ENCODE assay signal across 23 cellular contexts in genomic region chr11:121265586-121265985, GRCh38. TPM values are rescaled to one million over a fixed set of nuclear protein-coding genes. Genes with fewer than 3 reads are reported as not detected.
DNase-seq lines count a peak whose midpoint lies in the region; ATAC-seq and TF ChIP-seq lines count a peak whose summit lies in the region.
"Had no signal": no experiment of that assay in that cellular context is flagged by ENCODE, and none has a peak within 500 bp of the region (broad histone marks: within the 10 kb centered on the region; RNA-seq: fewer than 3 reads in every experiment).

No MANE protein-coding gene starts in this region.

- H3K4me1 Mint-ChIP-seq in WTC11 = peaks cover 15% of the 10 kb centered on the region

- RAD21 ChIA-PET in HCT116 (lab: Charles Lee; ENCODE audit: low non-redundant PET in 1 of 2, low total read pairs in 2 of 2, uncharacterized antibody in 2 of 2, unreplicated experiment in 2 of 2) = no interaction called here

- H3K4me2 ChIP-seq in HCT116 (ENCODE audit: low read length) = no peak overlapping the region

- H3K27me3 ChIP-seq in HCT116 (ENCODE audit: insufficient read depth, low read length) = peaks cover 27% of the 10 kb centered on the region; the same call in 1 of the 2 replicates
- H3K27me3 ChIP-seq: Peyer's patch had no signal

- H3K9me3 Mint-ChIP-seq in WTC11 = peaks cover 43% of the 10 kb centered on the region

- H3K4me1 ChIP-seq in HCT116 (ENCODE audit: control insufficient read depth in 1 of 2, insufficient read depth in 2 of 2, low read length in 2 of 2) = no peaks in the 10 kb centered on the region
- H3K4me1 ChIP-seq: Peyer's patch had no signal

- no peak overlapping the region for H2AFZ ChIP-seq in HCT116 (ENCODE audit: low read depth, low read length, poor library complexity, severe bottlenecking)

- no peak overlapping the region for H3K9ac ChIP-seq in HCT116 (ENCODE audit: low read length)

- no peaks in the 10 kb centered on the region for H3K36me3 ChIP-seq in HCT116 (ENCODE audit: control insufficient read depth in 1 of 2, insufficient read depth in 2 of 2, low read length in 2 of 2)
- H3K36me3 ChIP-seq: Peyer's patch had no signal

- no peak overlapping the region for H3K4me3 Mint-ChIP-seq in WTC11
- H3K4me3 Mint-ChIP-seq: CD8-positive, alpha-beta T cell; HFFc6; T-helper 17 cell had no signal

- H3K4me3 ChIP-seq in HCT116 (replicated peaks in 1 of 2; ENCODE audit: low read depth in 1 of 2, low read length in 2 of 2) = no peak overlapping the region
- H3K4me3 ChIP-seq: Peyer's patch, SK-N-MC had no signal

- no peaks in the 10 kb centered on the region for H4K20me1 ChIP-seq in HCT116 (ENCODE audit: insufficient read depth)

- H3K27ac Mint-ChIP-seq in WTC11 = no peak overlapping the region
- H3K27ac Mint-ChIP-seq: CD8-positive, alpha-beta T cell; HFFc6; T-helper 17 cell had no signal

- no peak for TF ChIP-seq RAD21 in HCT116 (IDR thresholded peaks at IDR 0.05; ENCODE audit: low read depth)

- intact Hi-C loops in HCT116 (cut with micrococcal nuclease) = no loop called here

- POLR2A ChIA-PET in HCT116 (lab: Charles Lee) = no interaction called here
- POLR2A ChIA-PET in WTC11 (lab: Charles Lee) = no interaction called here

- no peak for TF ChIP-seq POLR2A in HCT116 (IDR thresholded peaks at IDR 0.05; ENCODE audit: borderline replicate concordance, extremely low read depth, insufficient read depth, insufficient read length)

- ATAC-seq in HCT116 (peak; percentile 78; the same call in 1 of the 2 replicates), WTC11 (peak; percentile 80)
- ATAC-seq: CD8-positive, alpha-beta T cell; T-helper 17 cell had no signal

- BruUV-seq in HCT116 (replicated peaks; lab: Mats Ljungman, UMichigan) = no TSS peak

- no peaks in the 10 kb centered on the region for H3K79me2 ChIP-seq in HCT116 (ENCODE audit: insufficient read depth, low read length)

- no peaks in the 10 kb centered on the region for H3K9me2 ChIP-seq in HCT116 (ENCODE audit: insufficient read depth)

- CTCF ChIA-PET in HCT116 (lab: Charles Lee) = no interaction called here
- CTCF ChIA-PET in WTC11 (lab: Charles Lee) = interaction anchor here (1.4 kb wide), 1 partner anchor 10 kb away, joined by 3 read pairs; no protein-coding TSS in a partner anchor

- TF ChIP-seq CTCF in 22Rv1 (IDR thresholded peaks at IDR 0.05) = peak; percentile 46
- peak in 2 of 3 experiments; percentile 1 to 28; a peak in 2 of 6 replicates for TF ChIP-seq CTCF in HCT116 (IDR thresholded peaks at IDR 0.05 in 2 of 3, conservative IDR thresholded peaks at IDR 0.05 in 1 of 3; ENCODE audit: borderline replicate concordance in 1 of 3, insufficient read depth in 1 of 3, low read depth in 2 of 3, low read length in 2 of 3)
- TF ChIP-seq CTCF in WTC11 (IDR thresholded peaks at IDR 0.05) = no peak

- H3K36me3 Mint-ChIP-seq in WTC11 = peaks cover 23% of the 10 kb centered on the region
- H3K36me3 Mint-ChIP-seq: CD8-positive, alpha-beta T cell had no signal

- H3K9me3 ChIP-seq in HCT116 (ENCODE audit: control insufficient read depth in 1 of 2, insufficient read depth in 1 of 2, low read depth in 1 of 2, low read length in 2 of 2) = no peaks in the 10 kb centered on the region
- H3K9me3 ChIP-seq: Caco-2, Peyer's patch had no signal

- DNase-seq in HCT116 (ENCODE audit: low read depth, low spot score) (no peak), NCI-H69 (lab: John Stamatoyannopoulos, UW) (peak; percentile 15), WTC11 (ENCODE audit: low spot score) (no peak), OCI-M2 (lab: John Stamatoyannopoulos, UW; ENCODE audit: unreplicated experiment) (no peak), NCI-H524 (lab: John Stamatoyannopoulos, UW) (no peak)
- DNase-seq in stimulated activated CD4-positive, alpha-beta T cell treated with anti-CD3 and anti-CD28 coated beads, Interleukin-4, amount 100 ng/mL, for 24 hours = no peak
- DNase-seq: Caco-2; CD8-positive, alpha-beta T cell; H7; HFFc6; KBM-7; NCI-H2029; NCI-H2227 treated with DMSO at 0.1 percent for 48 hours; NCI-H510A treated with DMSO at 0.1 percent for 48 hours; NCI-H774; Peyer's patch; SHP77 treated with DMSO at 0.1 percent for 48 hours; T-helper 17 cell; T1000 had no signal

- H3K27ac ChIP-seq in 22Rv1 (no peak overlapping the region), HCT116 (ENCODE audit: low read depth, low read length) (no peak overlapping the region)
- H3K27ac ChIP-seq: C4-2B, HL-60, Peyer's patch, SK-N-MC had no signal

- peaks cover 10% of the 10 kb centered on the region for H3K27me3 Mint-ChIP-seq in WTC11 (ENCODE audit: low read depth)

TF ChIP-seq in HCT116, 20 proteins besides CTCF, POLR2A, EP300 and RAD21:
- TF ChIP-seq CEBPB (IDR thresholded peaks at IDR 0.05; ENCODE audit: low read depth) = no peak
- TF ChIP-seq JUND (IDR thresholded peaks at IDR 0.05) = no peak
- no peak for TF ChIP-seq EZH2phosphoT487 (IDR thresholded peaks at IDR 0.05; ENCODE audit: borderline replicate concordance)
- no peak for TF ChIP-seq YY1 (IDR thresholded peaks at IDR 0.05; ENCODE audit: extremely low read depth, insufficient replicate concordance, low read depth, low read length)
- no peak for TF ChIP-seq POLR2AphosphoS5 (IDR thresholded peaks at IDR 0.05; ENCODE audit: low read depth, low read length)
- no peak for TF ChIP-seq SP1 (IDR thresholded peaks at IDR 0.05; ENCODE audit: low read depth)
- TF ChIP-seq ELF1 (IDR thresholded peaks at IDR 0.05; ENCODE audit: borderline replicate concordance, low read depth) = no peak
- TF ChIP-seq ZFX (IDR thresholded peaks at IDR 0.05) = no peak
- no peak for TF ChIP-seq ZNF274 (IDR thresholded peaks at IDR 0.05; ENCODE audit: low read depth, low read length)
- no peak for TF ChIP-seq ATF3 (IDR thresholded peaks at IDR 0.05)

TF ChIP-seq in WTC11, 78 proteins besides CTCF, POLR2A, EP300 and RAD21:
- TF ChIP-seq MAX (CRISPR knock-in tag; IDR thresholded peaks at IDR 0.05) (no peak), FOXP1 (CRISPR knock-in tag; IDR thresholded peaks at IDR 0.05; ENCODE audit: borderline replicate concordance) (no peak), ESRRA (CRISPR knock-in tag; IDR thresholded peaks at IDR 0.05; ENCODE audit: borderline replicate concordance) (no peak), IRF1 (CRISPR knock-in tag; IDR thresholded peaks at IDR 0.05) (no peak), SMAD3 (CRISPR knock-in tag; IDR thresholded peaks at IDR 0.05; ENCODE audit: borderline replicate concordance) (no peak), ZBTB21 (CRISPR knock-in tag; IDR thresholded peaks at IDR 0.05; ENCODE audit: borderline replicate concordance) (no peak), PRDM15 (CRISPR knock-in tag; IDR thresholded peaks at IDR 0.05) (no peak)

RNA-seq across cellular contexts. Expression of gene SC5D, which starts 27.0 kb away (rescaled TPM):
- total RNA-seq in HCT116 (2021; ENCODE audit: unreplicated experiment) (24.1 TPM), WTC11 (2021) (78.6 to 81.9 TPM (median 79.2 TPM) in 3 replicates)
- 17.3 and 19.9 TPM in 2 replicates for polyA plus RNA-seq in HCT116 (2012)
